In genomic region chr14:23181453-23181852, GRCh38 we compare ENCODE assay signal across 11 cellular contexts. TPM values are rescaled to one million over a fixed set of nuclear protein-coding genes. Genes with fewer than 3 reads are reported as not detected.
DNase-seq lines count a peak whose midpoint lies in the region; ATAC-seq and TF ChIP-seq lines count a peak whose summit lies in the region.
"Had no signal": no experiment of that assay in that cellular context is flagged by ENCODE, and none has a peak within 500 bp of the region (broad histone marks: within the 10 kb centered on the region; RNA-seq: fewer than 3 reads in every experiment).

No MANE protein-coding gene starts in this region.

- H3K4me1 ChIP-seq in duodenal mucosa (ENCODE audit: control insufficient read depth in 1 of 2, insufficient read depth in 2 of 2, low read length in 2 of 2) (peaks cover 18 to 38% of the 10 kb centered on the region in 2 donors), left lung (peaks cover 0 to 27% of the 10 kb centered on the region in 2 donors), spleen (peaks cover 4 to 36% (median 19%) of the 10 kb centered on the region in 6 donors)

- H3K36me3 ChIP-seq in duodenal mucosa (ENCODE audit: control insufficient read depth in 1 of 2, insufficient read depth in 2 of 2, low read length in 2 of 2) (no peaks in the 10 kb centered on the region), left lung (no peaks in the 10 kb centered on the region), spleen (no peaks in the 10 kb centered on the region)

- peak overlapping the region; percentile 72 to 76 for H3K9ac ChIP-seq in duodenal mucosa (ENCODE audit: low read depth in 1 of 2, low read length in 2 of 2)

- TF ChIP-seq POLR2A in spleen (IDR thresholded peaks at IDR 0.05) = no peak

- intact Hi-C loops in left lung (cut with DNase I) = loop anchor here in 1 of 2 donors (10.0 kb wide), 1 partner anchor 57 kb away; no protein-coding TSS in a partner anchor
- intact Hi-C loops in spleen (cut with DNase I; ENCODE audit: low total_unique reads) = no loop called here

- peak overlapping the region; percentile 77 to 83 for H3K4me3 ChIP-seq in duodenal mucosa (ENCODE audit: low read depth in 1 of 2, low read length in 2 of 2)
- peak overlapping the region; percentile 31 to 51 for H3K4me3 ChIP-seq in left lung
- H3K4me3 ChIP-seq in spleen = peak overlapping the region in 7 of 8 donors; percentile 8 to 70 (median 45)

- no peaks in the 10 kb centered on the region for H3K27me3 ChIP-seq in duodenal mucosa (ENCODE audit: control insufficient read depth in 1 of 2, insufficient read depth in 2 of 2, low read length in 2 of 2)
- H3K27me3 ChIP-seq in left lung = peaks cover 0 to 30% of the 10 kb centered on the region in 2 donors
- peaks cover 0 to 30% (median 0%) of the 10 kb centered on the region in 7 donors for H3K27me3 ChIP-seq in spleen (replicated peaks in 1 of 7)

- H3K9me3 ChIP-seq in duodenal mucosa (ENCODE audit: control insufficient read depth in 1 of 2, low read length in 2 of 2) = no peaks in the 10 kb centered on the region
- no peaks in the 10 kb centered on the region for H3K9me3 ChIP-seq in left lung
- H3K9me3 ChIP-seq in spleen = no peaks in the 10 kb centered on the region

- no peak overlapping the region for H3K27ac ChIP-seq in duodenal mucosa (ENCODE audit: low read depth, low read length)
- no peak overlapping the region for H3K27ac ChIP-seq in left lung
- H3K27ac ChIP-seq in spleen = peak overlapping the region in 4 of 8 donors; percentile 34 to 62 (median 56)

- WGBS in spleen, 5 donors = 69 to 90% (median 79%) methylated on average over 3 of the region's 3 CpGs

- ATAC-seq in left lung (no peak), GM19397 (IDR thresholded peaks at IDR 0.05; ENCODE audit: unreplicated experiment) (no peak), GM21367 (IDR thresholded peaks at IDR 0.05; ENCODE audit: unreplicated experiment) (no peak), omental fat pad (ENCODE audit: low FRiP score) (no peak)

- DNase-seq in NCI-H2029 treated with DMSO at 0.1 percent for 48 hours (lab: John Stamatoyannopoulos, UW) = peak; percentile 52
- DNase-seq in left lung = no peak
- DNase-seq in spleen = no peak
- no peak for DNase-seq in omental fat pad (ENCODE audit: low spot score)
- DNase-seq in midbrain (lab: John Stamatoyannopoulos, UW) = no peak
- DNase-seq: activated CD8-positive, alpha-beta memory T cell treated with anti-CD3 and anti-CD28 coated beads, Interleukin-2, amount 50 U/mL, for 4 hours; NCI-H510A; stimulated activated naive CD4-positive, alpha-beta T cell had no signal

- TF ChIP-seq CTCF in left lung (IDR thresholded peaks at IDR 0.05) = no peak
- no peak for TF ChIP-seq CTCF in spleen (IDR thresholded peaks at IDR 0.05 in 8 of 11, conservative IDR thresholded peaks at IDR 0.05 in 3 of 11)
- TF ChIP-seq CTCF in omental fat pad (IDR thresholded peaks at IDR 0.05) = no peak

RNA-seq across cellular contexts. Expression of gene SLC7A8, which starts 2.0 kb away (rescaled TPM):
- total RNA-seq in left lung (10 to 100 TPM; 38.5 to 42.2 TPM), spleen (100 to 1,000 TPM in 1 of 7 donors, 10 to 100 TPM in 6; 23.5 to 106 (median 68.0) TPM), omental fat pad (100 to 1,000 TPM in 1 of 4 donors, 10 to 100 TPM in 3; 40.2 to 106 (median 92.1) TPM)
- polyA plus RNA-seq in spleen = 1 to 10 TPM; 3.5 to 8.7 (median 6.7) TPM

RNA-seq across cellular contexts. Expression of gene RNF212B, which starts 56.3 kb away (rescaled TPM):
- total RNA-seq in left lung (not detected), spleen (not detected), omental fat pad (not detected)
- not detected for polyA plus RNA-seq in spleen
